ENCODE assay signal across 20 cellular contexts in genomic region chr7:110590415-110590814, GRCh38.
DNase-seq lines count a peak whose midpoint lies in the region; ATAC-seq and TF ChIP-seq lines count a peak whose summit lies in the region.
"Had no signal": no experiment of that assay in that cellular context is flagged by ENCODE, and none has a peak within 500 bp of the region (broad histone marks: within the 10 kb centered on the region; RNA-seq: fewer than 3 reads in every experiment).

No MANE protein-coding gene starts in this region.

- no peak for TF ChIP-seq CTCF in WTC11 (IDR thresholded peaks at IDR 0.05)
- peak in 3 of 6 experiments; percentile 13 to 32 (median 25) for TF ChIP-seq CTCF in thyroid gland (IDR thresholded peaks at IDR 0.05)

- H3K9me3 ChIP-seq in thyroid gland, result no peaks in the 10 kb centered on the region
- H3K9me3 ChIP-seq: left ventricle myocardium inferior, uterus had no signal

- POLR2A ChIA-PET in WTC11 (lab: Charles Lee), result no interaction called here

- peak; percentile 40 for DNase-seq in activated naive CD4-positive, alpha-beta T cell treated with anti-CD3 and anti-CD28 coated beads, Interleukin-2, amount 10 ng/mL, durations not matched to agents 7 days and 5 days
- no peak for DNase-seq in activated naive CD4-positive, alpha-beta T cell treated with anti-CD3 and anti-CD28 coated beads, Interleukin-2, amount 50 U/mL, for 72 hours (ENCODE audit: low spot score in 2 of 2)
- DNase-seq in HT-29 (ENCODE audit: low spot score) (peak; percentile 13), WTC11 (ENCODE audit: low spot score) (peak; percentile 34), thyroid gland (peak; percentile 41), mesenteric fat pad (ENCODE audit: low spot score) (no peak)
- DNase-seq in stimulated activated CD8-positive, alpha-beta memory T cell treated with anti-CD3 and anti-CD28 coated beads, Interleukin-4, amount 100 ng/mL, for 48 hours, result no peak
- DNase-seq: activated CD8-positive, alpha-beta memory T cell treated with anti-CD3 and anti-CD28 coated beads for 24 hours; amygdala; COR-L47; effector memory CD8-positive, alpha-beta T cell; left ventricle myocardium inferior; NCI-H1105 treated with DMSO at 0.1 percent for 48 hours; NCI-H226; SIG-M5; stimulated activated naive CD8-positive, alpha-beta T cell treated with anti-CD3 and anti-CD28 coated beads, Interleukin-15, Interleukin-2, amounts not matched to agents 100 U/mL and 50 U/mL, for 24 hours; uterus had no signal

- H3K27ac Mint-ChIP-seq in activated naive CD4-positive, alpha-beta T cell treated with anti-CD3 and anti-CD28 coated beads, Interleukin-2, amount 10 ng/mL, durations not matched to agents 7 days and 5 days, result no peak overlapping the region
- H3K27ac Mint-ChIP-seq in activated naive CD4-positive, alpha-beta T cell treated with anti-CD3 and anti-CD28 coated beads, Interleukin-2, amount 50 U/mL, for 72 hours, result no peak overlapping the region
- H3K27ac Mint-ChIP-seq in WTC11, result no peak overlapping the region
- H3K27ac Mint-ChIP-seq: effector memory CD8-positive, alpha-beta T cell had no signal

- no peaks in the 10 kb centered on the region for H3K36me3 ChIP-seq in thyroid gland
- H3K36me3 ChIP-seq: left ventricle myocardium inferior, uterus had no signal

- CTCF ChIA-PET in activated naive CD4-positive, alpha-beta T cell treated with anti-CD3 and anti-CD28 coated beads, Interleukin-2, amount 10 ng/mL, durations not matched to agents 7 days and 5 days (lab: Charles Lee), result no interaction called here
- CTCF ChIA-PET in WTC11 (lab: Charles Lee), result no interaction called here

- H3K27me3 ChIP-seq in thyroid gland, result no peaks in the 10 kb centered on the region
- H3K27me3 ChIP-seq: uterus had no signal

- no peaks in the 10 kb centered on the region for H3K9me3 Mint-ChIP-seq in activated naive CD4-positive, alpha-beta T cell treated with anti-CD3 and anti-CD28 coated beads, Interleukin-2, amount 10 ng/mL, durations not matched to agents 7 days and 5 days
- H3K9me3 Mint-ChIP-seq in activated naive CD4-positive, alpha-beta T cell treated with anti-CD3 and anti-CD28 coated beads, Interleukin-2, amount 50 U/mL, for 72 hours, result peaks cover 0 to 3% of the 10 kb centered on the region in 2 donors
- H3K9me3 Mint-ChIP-seq in WTC11, result peaks cover 6% of the 10 kb centered on the region
- H3K9me3 Mint-ChIP-seq: central memory CD8-positive, alpha-beta T cell; effector memory CD8-positive, alpha-beta T cell had no signal

- peaks cover 4% of the 10 kb centered on the region for H3K27me3 Mint-ChIP-seq in activated naive CD4-positive, alpha-beta T cell treated with anti-CD3 and anti-CD28 coated beads, Interleukin-2, amount 10 ng/mL, durations not matched to agents 7 days and 5 days
- H3K27me3 Mint-ChIP-seq in WTC11 (ENCODE audit: low read depth), result no peaks in the 10 kb centered on the region
- H3K27me3 Mint-ChIP-seq: central memory CD8-positive, alpha-beta T cell; effector memory CD8-positive, alpha-beta T cell had no signal

- intact Hi-C loops in thyroid gland (cut with DNase I), result no loop called here

- no peak overlapping the region for H3K27ac ChIP-seq in thyroid gland
- H3K27ac ChIP-seq: left ventricle myocardium inferior, parathyroid adenoma, uterus had no signal

- no peaks in the 10 kb centered on the region for H3K36me3 Mint-ChIP-seq in activated naive CD4-positive, alpha-beta T cell treated with anti-CD3 and anti-CD28 coated beads, Interleukin-2, amount 10 ng/mL, durations not matched to agents 7 days and 5 days
- no peaks in the 10 kb centered on the region for H3K36me3 Mint-ChIP-seq in activated naive CD4-positive, alpha-beta T cell treated with anti-CD3 and anti-CD28 coated beads, Interleukin-2, amount 50 U/mL, for 72 hours
- no peaks in the 10 kb centered on the region for H3K36me3 Mint-ChIP-seq in WTC11

- no peak for ATAC-seq in activated naive CD4-positive, alpha-beta T cell treated with anti-CD3 and anti-CD28 coated beads, Interleukin-2, amount 50 U/mL, for 72 hours
- ATAC-seq in WTC11 (peak; percentile 98), GM21825 (IDR thresholded peaks at IDR 0.05; ENCODE audit: unreplicated experiment) (no peak)
- ATAC-seq: effector memory CD8-positive, alpha-beta T cell; stimulated activated naive CD8-positive, alpha-beta T cell treated with anti-CD3 and anti-CD28 coated beads, Interleukin-15, Interleukin-2, amounts not matched to agents 100 U/mL and 50 U/mL, for 24 hours had no signal

- WGBS in thyroid gland, 2 donors, result 41 to 46% methylated on average over 5 of the region's 5 CpGs

- no peak overlapping the region for H3K4me3 Mint-ChIP-seq in activated naive CD4-positive, alpha-beta T cell treated with anti-CD3 and anti-CD28 coated beads, Interleukin-2, amount 10 ng/mL, durations not matched to agents 7 days and 5 days
- H3K4me3 Mint-ChIP-seq in WTC11, result no peak overlapping the region
- H3K4me3 Mint-ChIP-seq: central memory CD8-positive, alpha-beta T cell; effector memory CD8-positive, alpha-beta T cell had no signal

- H3K4me3 ChIP-seq in thyroid gland (replicated peaks in 1 of 3), result no peak overlapping the region
- H3K4me3 ChIP-seq: left ventricle myocardium inferior, uterus had no signal

- H3K4me1 Mint-ChIP-seq in activated naive CD4-positive, alpha-beta T cell treated with anti-CD3 and anti-CD28 coated beads, Interleukin-2, amount 10 ng/mL, durations not matched to agents 7 days and 5 days, result peaks cover 6% of the 10 kb centered on the region
- peaks cover 17% of the 10 kb centered on the region for H3K4me1 Mint-ChIP-seq in WTC11
- H3K4me1 Mint-ChIP-seq: central memory CD8-positive, alpha-beta T cell had no signal

- no peaks in the 10 kb centered on the region for H3K4me1 ChIP-seq in thyroid gland
- H3K4me1 ChIP-seq: left ventricle myocardium inferior, parathyroid adenoma, uterus had no signal

- TF ChIP-seq POLR2A in thyroid gland (IDR thresholded peaks at IDR 0.05), result no peak

TF ChIP-seq in WTC11, 78 proteins besides CTCF, POLR2A, EP300 and RAD21:
- TF ChIP-seq NFYB (CRISPR knock-in tag; conservative IDR thresholded peaks at IDR 0.05; ENCODE audit: low read depth), result peak; percentile 53
- no peak for TF ChIP-seq MYBL2 (CRISPR knock-in tag; IDR thresholded peaks at IDR 0.05)

Comparison
In these comparisons a context has a peak if more than half of its experiments do, and no peak if none do; other contexts are left out.
1. DNase-seq: peak in activated naive CD4-positive, alpha-beta T cell treated with anti-CD3 and anti-CD28 coated beads, Interleukin-2, amount 10 ng/mL, durations not matched to agents 7 days and 5 days (single experiment), HT-29 (single experiment), WTC11 (single experiment) and thyroid gland (2 of 2); none in activated naive CD4-positive, alpha-beta T cell treated with anti-CD3 and anti-CD28 coated beads, Interleukin-2, amount 50 U/mL, for 72 hours (0 of 2), mesenteric fat pad (single experiment) and stimulated activated CD8-positive, alpha-beta memory T cell treated with anti-CD3 and anti-CD28 coated beads, Interleukin-4, amount 100 ng/mL, for 48 hours (single experiment).